19 cellular contexts compared by ENCODE assay signal in the genomic region with DNA sequence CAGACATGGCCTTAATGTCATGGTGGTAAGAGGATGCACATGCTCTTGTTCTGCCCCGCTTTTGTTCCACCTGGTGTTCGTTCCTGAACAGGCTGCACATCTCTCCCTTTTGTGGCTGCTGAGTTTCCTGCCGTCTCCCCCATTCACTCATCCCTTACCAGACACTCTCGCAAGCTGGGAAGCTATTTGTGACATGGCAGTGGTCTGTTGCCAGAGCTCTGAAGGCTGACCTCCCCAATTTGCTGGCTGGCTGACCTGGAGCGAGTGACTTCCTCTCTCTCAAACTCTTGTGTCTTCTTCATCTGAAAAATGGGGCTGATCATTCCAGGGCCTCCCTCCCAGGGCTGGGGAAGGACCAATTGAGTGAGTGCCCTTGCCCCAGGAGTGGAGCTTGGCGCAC. TPM values are rescaled to one million over a fixed set of nuclear protein-coding genes. Genes with fewer than 3 reads are reported as not detected.
A peak's percentile ranks its signal among the peaks of the same experiment; 100 is the strongest.
DNase-seq lines count a peak whose midpoint lies in the region; ATAC-seq and TF ChIP-seq lines count a peak whose summit lies in the region.
"Had no signal": no experiment of that assay in that cellular context is flagged by ENCODE, and none has a peak within 500 bp of the region (broad histone marks: within the 10 kb centered on the region; RNA-seq: fewer than 3 reads in every experiment).

No MANE protein-coding gene starts in this region.

- no peak for ATAC-seq in stimulated activated naive CD8-positive, alpha-beta T cell treated with anti-CD3 and anti-CD28 coated beads, Interleukin-15, amount 100 ng/mL, for 72 hours
- ATAC-seq in WTC11 (no peak), GM19035 (IDR thresholded peaks at IDR 0.05; ENCODE audit: unreplicated experiment) (no peak), GM21367 (IDR thresholded peaks at IDR 0.05; ENCODE audit: unreplicated experiment) (no peak)
- ATAC-seq: SK-N-SH treated with all-trans-retinoic acid at 6 μM for 48 hours had no signal

- H3K27me3 ChIP-seq in right atrium auricular region (no peaks in the 10 kb centered on the region), testis (no peaks in the 10 kb centered on the region)
- H3K27me3 ChIP-seq: tibial artery had no signal

- H3K9me3 Mint-ChIP-seq in stimulated activated naive CD8-positive, alpha-beta T cell treated with anti-CD3 and anti-CD28 coated beads, Interleukin-15, Interleukin-2, amounts not matched to agents 100 ng/mL and 50 ng/mL, for 24 hours: no peaks in the 10 kb centered on the region
- no peaks in the 10 kb centered on the region for H3K9me3 Mint-ChIP-seq in stimulated activated naive CD8-positive, alpha-beta T cell treated with anti-CD3 and anti-CD28 coated beads, Interleukin-15, amount 100 ng/mL, for 72 hours
- H3K9me3 Mint-ChIP-seq in WTC11: no peaks in the 10 kb centered on the region

- no peak overlapping the region for H3K4me3 ChIP-seq in right atrium auricular region
- no peak overlapping the region for H3K4me3 ChIP-seq in testis
- H3K4me3 ChIP-seq: tibial artery had no signal

- H3K36me3 Mint-ChIP-seq in stimulated activated naive CD8-positive, alpha-beta T cell treated with anti-CD3 and anti-CD28 coated beads, Interleukin-15, Interleukin-2, amounts not matched to agents 100 ng/mL and 50 ng/mL, for 24 hours (ENCODE audit: low read depth): peaks cover 34% of the 10 kb centered on the region
- no peaks in the 10 kb centered on the region for H3K36me3 Mint-ChIP-seq in WTC11

- H3K27me3 Mint-ChIP-seq in stimulated activated naive CD8-positive, alpha-beta T cell treated with anti-CD3 and anti-CD28 coated beads, Interleukin-15, Interleukin-2, amounts not matched to agents 100 ng/mL and 50 ng/mL, for 24 hours: no peaks in the 10 kb centered on the region
- no peaks in the 10 kb centered on the region for H3K27me3 Mint-ChIP-seq in stimulated activated naive CD8-positive, alpha-beta T cell treated with anti-CD3 and anti-CD28 coated beads, Interleukin-15, amount 100 ng/mL, for 72 hours
- H3K27me3 Mint-ChIP-seq in WTC11 (ENCODE audit: low read depth): no peaks in the 10 kb centered on the region

- no peak overlapping the region for H3K4me3 Mint-ChIP-seq in stimulated activated naive CD8-positive, alpha-beta T cell treated with anti-CD3 and anti-CD28 coated beads, Interleukin-15, Interleukin-2, amounts not matched to agents 100 ng/mL and 50 ng/mL, for 24 hours
- no peak overlapping the region for H3K4me3 Mint-ChIP-seq in stimulated activated naive CD8-positive, alpha-beta T cell treated with anti-CD3 and anti-CD28 coated beads, Interleukin-15, amount 100 ng/mL, for 72 hours
- no peak overlapping the region for H3K4me3 Mint-ChIP-seq in WTC11

- CTCF ChIA-PET in WTC11 (lab: Charles Lee): interaction anchor here (1.2 to 6.9 kb wide), 3 partner anchors 36 to 160 kb away, joined by 3 to 84 read pairs (median 43); no protein-coding TSS in a partner anchor

- intact Hi-C loops in testis (cut with DNase I; ENCODE audit: low total_unique reads): no loop called here

- peak overlapping the region; percentile 2 for H3K27ac Mint-ChIP-seq in stimulated activated naive CD8-positive, alpha-beta T cell treated with anti-CD3 and anti-CD28 coated beads, Interleukin-15, Interleukin-2, amounts not matched to agents 100 ng/mL and 50 ng/mL, for 24 hours
- peak overlapping the region in 1 of 2 donors; percentile 14 for H3K27ac Mint-ChIP-seq in stimulated activated naive CD8-positive, alpha-beta T cell treated with anti-CD3 and anti-CD28 coated beads, Interleukin-15, amount 100 ng/mL, for 72 hours
- peak overlapping the region; percentile 74; the same call in 1 of the 2 replicates for H3K27ac Mint-ChIP-seq in WTC11

- peak overlapping the region; percentile 12 to 38 for H3K27ac ChIP-seq in right atrium auricular region
- no peak overlapping the region for H3K27ac ChIP-seq in testis

- DNase-seq in stimulated activated naive CD8-positive, alpha-beta T cell treated with anti-CD3 and anti-CD28 coated beads, Interleukin-15, amount 100 ng/mL, for 72 hours: no peak
- DNase-seq in WTC11 (ENCODE audit: low spot score) (no peak), right atrium auricular region (ENCODE audit: low spot score) (no peak), cerebellar cortex (ENCODE audit: low spot score) (no peak), testis (no peak)
- DNase-seq: DMS53; effector memory CD4-positive, alpha-beta T cell; IMR-90; NCI-H1105 treated with DMSO at 0.1 percent for 48 hours; NCI-H2171 treated with DMSO at 0.1 percent for 48 hours; NCI-H748 treated with DMSO at 0.1 percent for 48 hours; occipital lobe; stimulated activated CD4-positive, alpha-beta T cell treated with anti-CD3 and anti-CD28 coated beads, Interleukin-2, amount 100 ng/mL, for 48 hours had no signal

- POLR2A ChIA-PET in WTC11 (lab: Charles Lee): no interaction called here

- no peak for TF ChIP-seq POLR2A in testis (IDR thresholded peaks at IDR 0.05)

- H3K4me1 ChIP-seq in right atrium auricular region (peaks cover 0 to 58% of the 10 kb centered on the region in 2 donors), testis (no peaks in the 10 kb centered on the region)

- no peaks in the 10 kb centered on the region for H3K36me3 ChIP-seq in right atrium auricular region
- no peaks in the 10 kb centered on the region for H3K36me3 ChIP-seq in testis (ENCODE audit: low read depth, missing control alignments)
- H3K36me3 ChIP-seq: tibial artery had no signal

- H3K4me1 Mint-ChIP-seq in stimulated activated naive CD8-positive, alpha-beta T cell treated with anti-CD3 and anti-CD28 coated beads, Interleukin-15, Interleukin-2, amounts not matched to agents 100 ng/mL and 50 ng/mL, for 24 hours (ENCODE audit: low read depth): peaks cover 30% of the 10 kb centered on the region
- peaks cover 75% of the 10 kb centered on the region for H3K4me1 Mint-ChIP-seq in stimulated activated naive CD8-positive, alpha-beta T cell treated with anti-CD3 and anti-CD28 coated beads, Interleukin-15, amount 100 ng/mL, for 72 hours
- peaks cover 37% of the 10 kb centered on the region for H3K4me1 Mint-ChIP-seq in WTC11

- H3K9me3 ChIP-seq in right atrium auricular region (no peaks in the 10 kb centered on the region), testis (no peaks in the 10 kb centered on the region)
- H3K9me3 ChIP-seq: tibial artery had no signal

- no peak for TF ChIP-seq CTCF in WTC11 (IDR thresholded peaks at IDR 0.05)
- TF ChIP-seq CTCF in right atrium auricular region (IDR thresholded peaks at IDR 0.05): no peak
- no peak for TF ChIP-seq CTCF in testis (IDR thresholded peaks at IDR 0.05)

- WGBS in testis, 2 donors: 74 to 81% methylated on average over 6 of the region's 6 CpGs

TF ChIP-seq in WTC11, 78 proteins besides CTCF, POLR2A, EP300 and RAD21 (continues in another document):
- TF ChIP-seq ELF4 (CRISPR knock-in tag; IDR thresholded peaks at IDR 0.05; ENCODE audit: low read depth): no peak
- TF ChIP-seq, protein P1, sequence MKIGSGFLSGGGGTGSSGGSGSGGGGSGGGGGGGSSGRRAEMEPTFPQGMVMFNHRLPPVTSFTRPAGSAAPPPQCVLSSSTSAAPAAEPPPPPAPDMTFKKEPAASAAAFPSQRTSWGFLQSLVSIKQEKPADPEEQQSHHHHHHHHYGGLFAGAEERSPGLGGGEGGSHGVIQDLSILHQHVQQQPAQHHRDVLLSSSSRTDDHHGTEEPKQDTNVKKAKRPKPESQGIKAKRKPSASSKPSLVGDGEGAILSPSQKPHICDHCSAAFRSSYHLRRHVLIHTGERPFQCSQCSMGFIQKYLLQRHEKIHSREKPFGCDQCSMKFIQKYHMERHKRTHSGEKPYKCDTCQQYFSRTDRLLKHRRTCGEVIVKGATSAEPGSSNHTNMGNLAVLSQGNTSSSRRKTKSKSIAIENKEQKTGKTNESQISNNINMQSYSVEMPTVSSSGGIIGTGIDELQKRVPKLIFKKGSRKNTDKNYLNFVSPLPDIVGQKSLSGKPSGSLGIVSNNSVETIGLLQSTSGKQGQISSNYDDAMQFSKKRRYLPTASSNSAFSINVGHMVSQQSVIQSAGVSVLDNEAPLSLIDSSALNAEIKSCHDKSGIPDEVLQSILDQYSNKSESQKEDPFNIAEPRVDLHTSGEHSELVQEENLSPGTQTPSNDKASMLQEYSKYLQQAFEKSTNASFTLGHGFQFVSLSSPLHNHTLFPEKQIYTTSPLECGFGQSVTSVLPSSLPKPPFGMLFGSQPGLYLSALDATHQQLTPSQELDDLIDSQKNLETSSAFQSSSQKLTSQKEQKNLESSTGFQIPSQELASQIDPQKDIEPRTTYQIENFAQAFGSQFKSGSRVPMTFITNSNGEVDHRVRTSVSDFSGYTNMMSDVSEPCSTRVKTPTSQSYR (CRISPR knock-in tag; IDR thresholded peaks at IDR 0.05): no peak
- no peak for TF ChIP-seq CREB1 (CRISPR knock-in tag; IDR thresholded peaks at IDR 0.05)
- TF ChIP-seq, protein P2, sequence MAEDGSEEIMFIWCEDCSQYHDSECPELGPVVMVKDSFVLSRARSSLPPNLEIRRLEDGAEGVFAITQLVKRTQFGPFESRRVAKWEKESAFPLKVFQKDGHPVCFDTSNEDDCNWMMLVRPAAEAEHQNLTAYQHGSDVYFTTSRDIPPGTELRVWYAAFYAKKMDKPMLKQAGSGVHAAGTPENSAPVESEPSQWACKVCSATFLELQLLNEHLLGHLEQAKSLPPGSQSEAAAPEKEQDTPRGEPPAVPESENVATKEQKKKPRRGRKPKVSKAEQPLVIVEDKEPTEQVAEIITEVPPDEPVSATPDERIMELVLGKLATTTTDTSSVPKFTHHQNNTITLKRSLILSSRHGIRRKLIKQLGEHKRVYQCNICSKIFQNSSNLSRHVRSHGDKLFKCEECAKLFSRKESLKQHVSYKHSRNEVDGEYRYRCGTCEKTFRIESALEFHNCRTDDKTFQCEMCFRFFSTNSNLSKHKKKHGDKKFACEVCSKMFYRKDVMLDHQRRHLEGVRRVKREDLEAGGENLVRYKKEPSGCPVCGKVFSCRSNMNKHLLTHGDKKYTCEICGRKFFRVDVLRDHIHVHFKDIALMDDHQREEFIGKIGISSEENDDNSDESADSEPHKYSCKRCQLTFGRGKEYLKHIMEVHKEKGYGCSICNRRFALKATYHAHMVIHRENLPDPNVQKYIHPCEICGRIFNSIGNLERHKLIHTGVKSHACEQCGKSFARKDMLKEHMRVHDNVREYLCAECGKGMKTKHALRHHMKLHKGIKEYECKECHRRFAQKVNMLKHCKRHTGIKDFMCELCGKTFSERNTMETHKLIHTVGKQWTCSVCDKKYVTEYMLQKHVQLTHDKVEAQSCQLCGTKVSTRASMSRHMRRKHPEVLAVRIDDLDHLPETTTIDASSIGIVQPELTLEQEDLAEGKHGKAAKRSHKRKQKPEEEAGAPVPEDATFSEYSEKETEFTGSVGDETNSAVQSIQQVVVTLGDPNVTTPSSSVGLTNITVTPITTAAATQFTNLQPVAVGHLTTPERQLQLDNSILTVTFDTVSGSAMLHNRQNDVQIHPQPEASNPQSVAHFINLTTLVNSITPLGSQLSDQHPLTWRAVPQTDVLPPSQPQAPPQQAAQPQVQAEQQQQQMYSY (CRISPR knock-in tag; IDR thresholded peaks at IDR 0.05): no peak

RNA-seq across cellular contexts. Expression of a gene that starts 35.9 kb away (rescaled TPM):
- 9.3 to 12.7 TPM (median 12.2 TPM) in 3 replicates for total RNA-seq in WTC11 (2021)
- 10 to 100 TPM in 1 of 2 donors, 1 to 10 TPM in 1; 8.0 to 18.9 TPM for total RNA-seq in right atrium auricular region
- total RNA-seq in testis: 1 to 10 TPM in 1 of 2 donors, under 1 TPM in 1; 0.47 to 1.4 TPM
- 1.3 TPM for polyA plus RNA-seq in testis (ENCODE audit: insufficient read depth, low read depth, low replicate concordance)
- total RNA-seq: bronchial epithelial cell, IMR-90 had no signal
- polyA plus RNA-seq: IMR-90 had no signal

Comparison
In these comparisons a context has a peak if more than half of its experiments do, and no peak if none do; other contexts are left out.
1. H3K27ac ChIP-seq: peak in right atrium auricular region (2 of 2); none in testis (0 of 2).